Comparison of ENCODE assay signal across 1 cellular context in the genomic region with DNA sequence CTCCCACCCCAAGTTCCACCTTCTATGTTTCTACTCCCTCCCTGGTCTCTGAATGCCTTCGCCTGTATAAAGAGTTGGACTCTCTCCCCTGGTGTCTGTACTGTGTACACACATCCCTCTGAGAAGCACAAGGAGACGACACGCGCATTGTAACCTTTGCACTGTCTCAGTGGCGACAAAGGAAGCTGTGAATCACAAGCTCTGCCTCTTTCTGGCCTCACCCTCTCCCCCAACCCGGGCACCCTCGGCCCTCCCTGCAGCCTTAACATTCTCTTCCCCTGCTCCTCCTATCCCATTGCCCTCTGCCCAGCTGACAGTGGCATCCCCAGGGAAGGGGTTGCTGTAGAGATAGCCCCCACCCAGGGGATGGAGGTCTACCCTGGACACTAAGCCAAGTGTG.
A peak's percentile ranks its signal among the peaks of the same experiment; 100 is the strongest.
TF ChIP-seq lines count a peak whose summit lies in the region.

No MANE protein-coding gene starts in this region.

TF ChIP-seq in HepG2, 621 proteins besides CTCF, POLR2A, EP300 and RAD21 (continued from another document and continues in another):
- TF ChIP-seq, protein P1, sequence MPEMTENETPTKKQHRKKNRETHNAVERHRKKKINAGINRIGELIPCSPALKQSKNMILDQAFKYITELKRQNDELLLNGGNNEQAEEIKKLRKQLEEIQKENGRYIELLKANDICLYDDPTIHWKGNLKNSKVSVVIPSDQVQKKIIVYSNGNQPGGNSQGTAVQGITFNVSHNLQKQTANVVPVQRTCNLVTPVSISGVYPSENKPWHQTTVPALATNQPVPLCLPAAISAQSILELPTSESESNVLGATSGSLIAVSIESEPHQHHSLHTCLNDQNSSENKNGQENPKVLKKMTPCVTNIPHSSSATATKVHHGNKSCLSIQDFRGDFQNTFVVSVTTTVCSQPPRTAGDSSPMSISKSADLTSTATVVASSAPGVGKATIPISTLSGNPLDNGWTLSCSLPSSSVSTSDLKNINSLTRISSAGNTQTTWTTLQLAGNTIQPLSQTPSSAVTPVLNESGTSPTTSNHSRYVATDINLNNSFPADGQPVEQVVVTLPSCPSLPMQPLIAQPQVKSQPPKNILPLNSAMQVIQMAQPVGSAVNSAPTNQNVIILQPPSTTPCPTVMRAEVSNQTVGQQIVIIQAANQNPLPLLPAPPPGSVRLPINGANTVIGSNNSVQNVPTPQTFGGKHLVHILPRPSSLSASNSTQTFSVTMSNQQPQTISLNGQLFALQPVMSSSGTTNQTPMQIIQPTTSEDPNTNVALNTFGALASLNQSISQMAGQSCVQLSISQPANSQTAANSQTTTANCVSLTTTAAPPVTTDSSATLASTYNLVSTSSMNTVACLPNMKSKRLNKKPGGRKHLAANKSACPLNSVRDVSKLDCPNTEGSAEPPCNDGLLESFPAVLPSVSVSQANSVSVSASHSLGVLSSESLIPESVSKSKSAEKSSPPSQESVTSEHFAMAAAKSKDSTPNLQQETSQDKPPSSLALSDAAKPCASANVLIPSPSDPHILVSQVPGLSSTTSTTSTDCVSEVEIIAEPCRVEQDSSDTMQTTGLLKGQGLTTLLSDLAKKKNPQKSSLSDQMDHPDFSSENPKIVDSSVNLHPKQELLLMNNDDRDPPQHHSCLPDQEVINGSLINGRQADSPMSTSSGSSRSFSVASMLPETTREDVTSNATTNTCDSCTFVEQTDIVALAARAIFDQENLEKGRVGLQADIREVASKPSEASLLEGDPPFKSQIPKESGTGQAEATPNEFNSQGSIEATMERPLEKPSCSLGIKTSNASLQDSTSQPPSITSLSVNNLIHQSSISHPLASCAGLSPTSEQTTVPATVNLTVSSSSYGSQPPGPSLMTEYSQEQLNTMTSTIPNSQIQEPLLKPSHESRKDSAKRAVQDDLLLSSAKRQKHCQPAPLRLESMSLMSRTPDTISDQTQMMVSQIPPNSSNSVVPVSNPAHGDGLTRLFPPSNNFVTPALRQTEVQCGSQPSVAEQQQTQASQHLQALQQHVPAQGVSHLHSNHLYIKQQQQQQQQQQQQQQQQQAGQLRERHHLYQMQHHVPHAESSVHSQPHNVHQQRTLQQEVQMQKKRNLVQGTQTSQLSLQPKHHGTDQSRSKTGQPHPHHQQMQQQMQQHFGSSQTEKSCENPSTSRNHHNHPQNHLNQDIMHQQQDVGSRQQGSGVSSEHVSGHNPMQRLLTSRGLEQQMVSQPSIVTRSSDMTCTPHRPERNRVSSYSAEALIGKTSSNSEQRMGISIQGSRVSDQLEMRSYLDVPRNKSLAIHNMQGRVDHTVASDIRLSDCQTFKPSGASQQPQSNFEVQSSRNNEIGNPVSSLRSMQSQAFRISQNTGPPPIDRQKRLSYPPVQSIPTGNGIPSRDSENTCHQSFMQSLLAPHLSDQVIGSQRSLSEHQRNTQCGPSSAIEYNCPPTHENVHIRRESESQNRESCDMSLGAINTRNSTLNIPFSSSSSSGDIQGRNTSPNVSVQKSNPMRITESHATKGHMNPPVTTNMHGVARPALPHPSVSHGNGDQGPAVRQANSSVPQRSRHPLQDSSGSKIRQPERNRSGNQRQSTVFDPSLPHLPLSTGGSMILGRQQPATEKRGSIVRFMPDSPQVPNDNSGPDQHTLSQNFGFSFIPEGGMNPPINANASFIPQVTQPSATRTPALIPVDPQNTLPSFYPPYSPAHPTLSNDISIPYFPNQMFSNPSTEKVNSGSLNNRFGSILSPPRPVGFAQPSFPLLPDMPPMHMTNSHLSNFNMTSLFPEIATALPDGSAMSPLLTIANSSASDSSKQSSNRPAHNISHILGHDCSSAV (CRISPR knock-in tag; IDR thresholded peaks at IDR 0.05; ENCODE audit: borderline replicate concordance): no peak
- TF ChIP-seq RBM39 (IDR thresholded peaks at IDR 0.05; ENCODE audit: low read depth, low read length, poor library complexity, severe bottlenecking) (no peak), PHF21A (CRISPR knock-in tag; IDR thresholded peaks at IDR 0.05) (no peak), NAIF1 (CRISPR knock-in tag; IDR thresholded peaks at IDR 0.05; ENCODE audit: borderline replicate concordance) (no peak), ZNF713 (CRISPR knock-in tag; IDR thresholded peaks at IDR 0.05) (no peak), ZNF780A (CRISPR knock-in tag; IDR thresholded peaks at IDR 0.05) (no peak), NFE2L1 (CRISPR knock-in tag; IDR thresholded peaks at IDR 0.05; ENCODE audit: borderline replicate concordance) (no peak), TP53 (CRISPR knock-in tag; conservative IDR thresholded peaks at IDR 0.05) (no peak), ZNF589 (CRISPR knock-in tag; conservative IDR thresholded peaks at IDR 0.05) (no peak), SNAPC5 (CRISPR knock-in tag; IDR thresholded peaks at IDR 0.05; ENCODE audit: borderline replicate concordance) (no peak), SIX4 (CRISPR knock-in tag; IDR thresholded peaks at IDR 0.05) (no peak), SOX13 (IDR thresholded peaks at IDR 0.05) (no peak), SOX13 (CRISPR knock-in tag; conservative IDR thresholded peaks at IDR 0.05 in 1 of 2, IDR thresholded peaks at IDR 0.05 in 1 of 2) (peak in 1 of 2 experiments; percentile 67; a peak in 2 of 4 replicates), CBX1 (IDR thresholded peaks at IDR 0.05; ENCODE audit: low read depth) (no peak), MLXIP (CRISPR knock-in tag; IDR thresholded peaks at IDR 0.05; ENCODE audit: borderline replicate concordance) (no peak), ZNF337 (CRISPR knock-in tag; IDR thresholded peaks at IDR 0.05; ENCODE audit: borderline replicate concordance, low read depth) (no peak), ZNF503 (CRISPR knock-in tag; IDR thresholded peaks at IDR 0.05) (no peak), ZNF138 (CRISPR knock-in tag; IDR thresholded peaks at IDR 0.05; ENCODE audit: low read depth) (no peak), E2F2 (CRISPR knock-in tag; IDR thresholded peaks at IDR 0.05; ENCODE audit: borderline replicate concordance) (no peak), ZNF766 (CRISPR knock-in tag; IDR thresholded peaks at IDR 0.05; ENCODE audit: borderline replicate concordance) (no peak), ZNF207 (IDR thresholded peaks at IDR 0.05; ENCODE audit: borderline replicate concordance) (no peak), KAT7 (CRISPR knock-in tag; IDR thresholded peaks at IDR 0.05; ENCODE audit: borderline replicate concordance) (no peak; the same call in 1 of the 2 replicates), GPN1 (CRISPR knock-in tag; IDR thresholded peaks at IDR 0.05; ENCODE audit: borderline replicate concordance) (no peak), SALL2 (CRISPR knock-in tag; IDR thresholded peaks at IDR 0.05) (no peak), MAFF (IDR thresholded peaks at IDR 0.05; ENCODE audit: low read depth, low read length) (no peak), TBX3 (IDR thresholded peaks at IDR 0.05; ENCODE audit: borderline replicate concordance) (no peak), SIN3A (IDR thresholded peaks at IDR 0.05; ENCODE audit: borderline replicate concordance, low read depth, low read length) (no peak), FOXJ3 (CRISPR knock-in tag; IDR thresholded peaks at IDR 0.05; ENCODE audit: borderline replicate concordance) (no peak), TAF1 (CRISPR knock-in tag; IDR thresholded peaks at IDR 0.05) (no peak), ZNF17 (CRISPR knock-in tag; IDR thresholded peaks at IDR 0.05) (no peak), SOX5 (CRISPR knock-in tag; IDR thresholded peaks at IDR 0.05; ENCODE audit: borderline replicate concordance) (peak; percentile 80; the same call in 1 of the 2 replicates), MIXL1 (CRISPR knock-in tag; IDR thresholded peaks at IDR 0.05) (no peak), NFE2 (CRISPR knock-in tag; IDR thresholded peaks at IDR 0.05) (no peak), ZNF629 (CRISPR knock-in tag; conservative IDR thresholded peaks at IDR 0.05) (no peak), KDM1A (CRISPR knock-in tag; IDR thresholded peaks at IDR 0.05) (no peak), ARNTL (CRISPR knock-in tag; IDR thresholded peaks at IDR 0.05) (peak; percentile 85), CEBPG (CRISPR knock-in tag; IDR thresholded peaks at IDR 0.05) (no peak), ETV5 (CRISPR knock-in tag; IDR thresholded peaks at IDR 0.05; ENCODE audit: borderline replicate concordance) (peak; percentile 57; the same call in 1 of the 2 replicates), ZNF501 (CRISPR knock-in tag; IDR thresholded peaks at IDR 0.05) (no peak), ZNF121 (CRISPR knock-in tag; IDR thresholded peaks at IDR 0.05) (no peak)
- TF ChIP-seq, protein P2, sequence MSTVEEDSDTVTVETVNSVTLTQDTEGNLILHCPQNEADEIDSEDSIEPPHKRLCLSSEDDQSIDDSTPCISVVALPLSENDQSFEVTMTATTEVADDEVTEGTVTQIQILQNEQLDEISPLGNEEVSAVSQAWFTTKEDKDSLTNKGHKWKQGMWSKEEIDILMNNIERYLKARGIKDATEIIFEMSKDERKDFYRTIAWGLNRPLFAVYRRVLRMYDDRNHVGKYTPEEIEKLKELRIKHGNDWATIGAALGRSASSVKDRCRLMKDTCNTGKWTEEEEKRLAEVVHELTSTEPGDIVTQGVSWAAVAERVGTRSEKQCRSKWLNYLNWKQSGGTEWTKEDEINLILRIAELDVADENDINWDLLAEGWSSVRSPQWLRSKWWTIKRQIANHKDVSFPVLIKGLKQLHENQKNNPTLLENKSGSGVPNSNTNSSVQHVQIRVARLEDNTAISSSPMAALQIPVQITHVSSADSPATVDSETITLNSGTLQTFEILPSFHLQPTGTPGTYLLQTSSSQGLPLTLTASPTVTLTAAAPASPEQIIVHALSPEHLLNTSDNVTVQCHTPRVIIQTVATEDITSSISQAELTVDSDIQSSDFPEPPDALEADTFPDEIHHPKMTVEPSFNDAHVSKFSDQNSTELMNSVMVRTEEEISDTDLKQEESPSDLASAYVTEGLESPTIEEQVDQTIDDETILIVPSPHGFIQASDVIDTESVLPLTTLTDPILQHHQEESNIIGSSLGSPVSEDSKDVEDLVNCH (CRISPR knock-in tag; IDR thresholded peaks at IDR 0.05): no peak
- TF ChIP-seq, protein P3, sequence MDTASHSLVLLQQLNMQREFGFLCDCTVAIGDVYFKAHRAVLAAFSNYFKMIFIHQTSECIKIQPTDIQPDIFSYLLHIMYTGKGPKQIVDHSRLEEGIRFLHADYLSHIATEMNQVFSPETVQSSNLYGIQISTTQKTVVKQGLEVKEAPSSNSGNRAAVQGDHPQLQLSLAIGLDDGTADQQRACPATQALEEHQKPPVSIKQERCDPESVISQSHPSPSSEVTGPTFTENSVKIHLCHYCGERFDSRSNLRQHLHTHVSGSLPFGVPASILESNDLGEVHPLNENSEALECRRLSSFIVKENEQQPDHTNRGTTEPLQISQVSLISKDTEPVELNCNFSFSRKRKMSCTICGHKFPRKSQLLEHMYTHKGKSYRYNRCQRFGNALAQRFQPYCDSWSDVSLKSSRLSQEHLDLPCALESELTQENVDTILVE (CRISPR knock-in tag; IDR thresholded peaks at IDR 0.05): 0 out of 2 replicates have a peak, but pooled peaks have one; percentile 29
